ENCODE assay signal across 25 cellular contexts in genomic region chr3:107325446-107325845, GRCh38. TPM values are rescaled to one million over a fixed set of nuclear protein-coding genes. Genes with fewer than 3 reads are reported as not detected.
"Had no signal": no experiment of that assay in that cellular context is flagged by ENCODE, and none has a peak within 500 bp of the region (broad histone marks: within the 10 kb centered on the region; RNA-seq: fewer than 3 reads in every experiment).

No MANE protein-coding gene starts in this region.

- H3K4me3 ChIP-seq: SK-N-MC had no signal

- ATAC-seq: activated T-helper 17 cell treated with anti-CD3 and anti-CD28 coated beads, Interleukin-2, amount 50 U/mL, for 72 hours; T-cell had no signal

- DNase-seq: activated B cell treated with CpG ODN at 0.5 μM for 24 hours; activated CD4-positive, alpha-beta memory T cell treated with anti-CD3 and anti-CD28 coated beads, Interleukin-2, amount 10 ng/mL, durations not matched to agents 7 days and 5 days; activated CD4-positive, alpha-beta T cell treated with anti-CD3 and anti-CD28 coated beads for 1 hour; activated CD4-positive, alpha-beta T cell treated with anti-CD3 and anti-CD28 coated beads, Interleukin-2, amount 50 U/mL, for 1 hour; activated gamma-delta T cell; activated naive CD4-positive, alpha-beta T cell treated with anti-CD3 and anti-CD28 coated beads for 36 hours; activated T-cell treated with anti-CD3 and anti-CD28 coated beads for 4 hours; activated T-cell treated with anti-CD3 and anti-CD28 coated beads, Interleukin-2, amount 50 U/mL, for 48 hours; amygdala; NCI-H1092; NCI-H1417; NCI-H2029; NCI-H345; NCI-H510A; NCI-H526 treated with DMSO at 0.1 percent for 48 hours; NK-92 treated with Interleukin-12 subunit alpha and Interleukin-12 subunit beta, amount 100 ng/mL, for 24 hours; T-cell; T-helper 2 cell; T1000 had no signal

- H3K27ac ChIP-seq: SK-N-MC had no signal

RNA-seq across cellular contexts. Expression of gene CCDC54, which starts 51.8 kb away (rescaled TPM):
- total RNA-seq: activated B cell treated with CpG ODN at 0.5 μM for 24 hours; activated CD4-positive, alpha-beta memory T cell treated with anti-CD3 and anti-CD28 coated beads, Interleukin-2, amount 10 ng/mL, durations not matched to agents 7 days and 5 days; activated CD8-positive, alpha-beta memory T cell treated with anti-CD3 and anti-CD28 coated beads for 36 hours; activated naive CD4-positive, alpha-beta T cell treated with anti-CD3 and anti-CD28 coated beads for 36 hours; activated T-helper 17 cell treated with anti-CD3 and anti-CD28 coated beads, Interleukin-2, amount 50 U/mL, for 72 hours; astrocyte; MCF 10A; RPMI7951; T-cell had no signal
